19 cellular contexts compared by ENCODE assay signal in the genomic region with DNA sequence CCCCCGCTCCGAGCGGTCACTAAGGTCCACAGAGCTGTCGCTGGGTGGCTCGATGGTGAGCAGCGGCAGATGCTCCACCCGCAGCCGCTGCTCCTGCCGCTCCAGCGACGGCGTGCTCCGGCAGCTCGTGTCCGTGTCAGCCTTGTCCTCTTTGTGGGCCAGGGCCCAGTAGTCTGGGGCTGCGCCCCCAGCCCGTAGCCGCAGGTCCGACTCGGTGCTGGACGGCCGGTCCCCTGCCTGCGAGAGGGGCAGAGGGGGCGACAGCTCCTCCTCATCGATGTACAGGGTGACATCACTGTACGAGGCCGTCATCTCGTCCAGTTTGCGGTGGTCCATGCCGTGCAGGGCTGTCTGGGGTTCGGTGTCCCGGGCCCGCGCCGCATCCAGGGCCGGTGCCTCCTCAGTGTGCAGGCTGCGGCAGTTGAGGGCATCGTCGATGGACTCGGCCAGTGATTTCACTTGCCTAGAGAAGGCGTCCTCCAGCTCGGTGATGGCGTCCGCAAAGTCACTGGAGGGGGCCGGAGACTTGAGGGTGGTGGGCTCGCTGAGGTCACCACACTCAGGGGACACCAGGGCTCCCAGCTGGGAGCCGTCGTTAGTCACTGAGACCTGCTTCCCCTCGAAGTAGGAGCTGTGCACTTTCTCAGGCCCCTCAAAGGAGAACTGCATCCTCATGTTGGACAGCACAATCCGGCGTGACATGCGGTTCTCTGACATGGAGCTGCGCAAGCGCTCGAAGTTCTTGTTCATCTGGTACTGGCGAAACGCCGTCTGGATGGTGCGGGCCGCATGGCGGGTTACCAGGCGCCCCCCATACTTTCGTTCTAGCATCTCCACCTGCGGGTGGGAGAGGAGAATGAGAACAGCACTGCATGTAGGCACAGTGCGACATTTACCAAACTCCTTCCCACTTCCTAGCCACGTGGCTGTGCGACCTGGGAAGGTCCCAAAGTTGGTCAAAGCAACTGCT.
"Had no signal": no experiment of that assay in that cellular context is flagged by ENCODE, and none has a peak within 500 bp of the region (broad histone marks: within the 10 kb centered on the region; RNA-seq: fewer than 3 reads in every experiment).

No MANE protein-coding gene starts in this region.

- FAIRE-seq: islet of Langerhans had no signal

- H3K9me3 ChIP-seq: body of pancreas, left lung, ovary, transverse colon had no signal

- DNase-seq: activated CD4-positive, alpha-beta T cell treated with anti-CD3 and anti-CD28 coated beads for 4 hours; activated CD4-positive, alpha-beta T cell treated with anti-CD3 and anti-CD28 coated beads, Interleukin-2, amount 50 U/mL, for 4 hours; activated effector memory CD4-positive, alpha-beta T cell treated with Interleukin-2 at 50 U/mL for 16 hours; activated naive CD4-positive, alpha-beta T cell treated with Interleukin-2 at 50 U/mL for 16 hours; body of pancreas; caudate nucleus; foreskin keratinocyte; left lung; naive B cell; nephron progenitor cell; ovary; retina; stimulated activated CD4-positive, alpha-beta T cell treated with anti-CD3 and anti-CD28 coated beads, Interleukin-2, amount 100 ng/mL, for 24 hours; stimulated activated naive CD4-positive, alpha-beta T cell treated with Interleukin-2 at 50 U/mL for 16 hours; transverse colon had no signal

- H3K36me3 ChIP-seq: ovary had no signal

- H3K4me1 ChIP-seq: foreskin keratinocyte had no signal

- H3K4me2 ChIP-seq: smooth muscle cell had no signal

- ATAC-seq: body of pancreas, esophagus mucosa, foreskin keratinocyte, left lung had no signal

- H3K27me3 ChIP-seq: body of pancreas, foreskin keratinocyte, left lung, ovary, transverse colon had no signal

- H3K4me3 ChIP-seq: body of pancreas, left lung, ovary, smooth muscle cell, transverse colon had no signal

- H3K27ac ChIP-seq: foreskin keratinocyte, left lung, ovary, transverse colon, VCaP had no signal
